ENCODE assay signal across 8 cellular contexts in genomic region chr17:2056221-2057129, GRCh38. TPM values are rescaled to one million over a fixed set of nuclear protein-coding genes. Genes with fewer than 3 reads are reported as not detected.
DNase-seq lines count a peak whose midpoint lies in the region; ATAC-seq and TF ChIP-seq lines count a peak whose summit lies in the region.

No MANE protein-coding gene starts in this region.

- H3K4me3 Mint-ChIP-seq in dendritic cell treated with granulocyte-macrophage colony-stimulating factor and Interleukin-4, amounts not matched to agents 40 ng/mL and 50 ng/mL, for 4 days: peak overlapping the region; percentile 64
- H3K4me3 Mint-ChIP-seq in naive thymus-derived CD8-positive, alpha-beta T cell: peak overlapping the region; percentile 59 to 84 (median 74)

- H3K36me3 Mint-ChIP-seq in dendritic cell treated with granulocyte-macrophage colony-stimulating factor and Interleukin-4, amounts not matched to agents 40 ng/mL and 50 ng/mL, for 4 days (ENCODE audit: low read depth): peaks cover 15% of the 10 kb centered on the region
- peaks cover 0 to 21% (median 14%) of the 10 kb centered on the region in 3 donors for H3K36me3 Mint-ChIP-seq in naive thymus-derived CD8-positive, alpha-beta T cell

- no peaks in the 10 kb centered on the region for H3K9me3 Mint-ChIP-seq in dendritic cell treated with granulocyte-macrophage colony-stimulating factor and Interleukin-4, amounts not matched to agents 40 ng/mL and 50 ng/mL, for 4 days
- no peaks in the 10 kb centered on the region for H3K9me3 Mint-ChIP-seq in naive thymus-derived CD8-positive, alpha-beta T cell

- no peak overlapping the region for H3K27ac ChIP-seq in RWPE1

- H3K4me1 Mint-ChIP-seq in dendritic cell treated with granulocyte-macrophage colony-stimulating factor and Interleukin-4, amounts not matched to agents 40 ng/mL and 50 ng/mL, for 4 days (ENCODE audit: low read depth): peaks cover 48% of the 10 kb centered on the region
- H3K4me1 Mint-ChIP-seq in naive thymus-derived CD8-positive, alpha-beta T cell: peaks cover 20 to 42% (median 29%) of the 10 kb centered on the region in 4 donors

- ATAC-seq in naive thymus-derived CD8-positive, alpha-beta T cell: peak; percentile 18 to 28
- no peak for ATAC-seq in HG02970 (IDR thresholded peaks at IDR 0.05; ENCODE audit: low FRiP score, unreplicated experiment)

- CTCF ChIA-PET in RWPE1 (lab: Yijun Ruan, JAX): interaction anchor here (1.1 to 3.4 kb wide), 4 partner anchors 188 to 729 kb away, joined by 3 to 84 read pairs (median 17); no protein-coding TSS in a partner anchor

- DNase-seq in COLO668 (lab: John Stamatoyannopoulos, UW; ENCODE audit: unreplicated experiment) (peak; percentile 61), T follicular helper cell (ENCODE audit: low read depth) (peak; percentile 36), SIG-M5 treated with dmso at 0.1 percent for 504 hours (lab: John Stamatoyannopoulos, UW; ENCODE audit: unreplicated experiment) (no peak), SW480 (ENCODE audit: low spot score) (no peak), RWPE1 (ENCODE audit: low spot score) (no peak)
- peak in 8 of 10 donors; percentile 33 to 73 (median 52) for DNase-seq in naive thymus-derived CD8-positive, alpha-beta T cell

- intact Hi-C loops in dendritic cell treated with granulocyte-macrophage colony-stimulating factor and Interleukin-4, amounts not matched to agents 40 ng/mL and 50 ng/mL, for 4 days (cut with micrococcal nuclease): loop anchor here (5.0 kb wide), 1 partner anchor 101 kb away; no protein-coding TSS in a partner anchor

- TF ChIP-seq CTCF in RWPE1 (conservative IDR thresholded peaks at IDR 0.05; ENCODE audit: low read depth): no peak

- H3K27me3 Mint-ChIP-seq in dendritic cell treated with granulocyte-macrophage colony-stimulating factor and Interleukin-4, amounts not matched to agents 40 ng/mL and 50 ng/mL, for 4 days: peaks cover 61% of the 10 kb centered on the region
- H3K27me3 Mint-ChIP-seq in naive thymus-derived CD8-positive, alpha-beta T cell: peaks cover 0 to 31% (median 17%) of the 10 kb centered on the region in 5 donors

- POLR2A ChIA-PET in naive thymus-derived CD8-positive, alpha-beta T cell (lab: Charles Lee): interaction anchor here (0.6 to 2.7 kb wide), 9 partner anchors 10 to 346 kb away, joined by 3 to 16 read pairs (median 4); partner anchors contain the start of genes SMG6 and SRR
- POLR2A ChIA-PET in RWPE1 (lab: Yijun Ruan, JAX; ENCODE audit: low non-redundant PET): no interaction called here

- H3K27ac Mint-ChIP-seq in dendritic cell treated with granulocyte-macrophage colony-stimulating factor and Interleukin-4, amounts not matched to agents 40 ng/mL and 50 ng/mL, for 4 days: no peak overlapping the region
- peak overlapping the region in 5 of 10 donors; percentile 63 to 80 (median 66) for H3K27ac Mint-ChIP-seq in naive thymus-derived CD8-positive, alpha-beta T cell

RNA-seq across cellular contexts. Expression of gene HIC1, which starts 1.6 kb away (rescaled TPM):
- total RNA-seq in naive thymus-derived CD8-positive, alpha-beta T cell: 1 to 10 TPM; 1.5 to 1.6 TPM
- under 1 TPM in 2 of 3 donors, not detected in 1; 0.08 to 0.10 TPM for polyA plus RNA-seq in naive thymus-derived CD8-positive, alpha-beta T cell

RNA-seq across cellular contexts. Expression of gene OVCA2, which starts 14.7 kb away (rescaled TPM):
- total RNA-seq in naive thymus-derived CD8-positive, alpha-beta T cell: 10 to 100 TPM; 30.8 to 32.6 TPM
- polyA plus RNA-seq in naive thymus-derived CD8-positive, alpha-beta T cell: 10 to 100 TPM; 43.9 to 49.1 (median 45.8) TPM

RNA-seq across cellular contexts. Expression of gene DPH1, which starts 26.5 kb away (rescaled TPM):
- total RNA-seq in naive thymus-derived CD8-positive, alpha-beta T cell: 100 to 1,000 TPM; 124 TPM
- polyA plus RNA-seq in naive thymus-derived CD8-positive, alpha-beta T cell: 10 to 100 TPM; 26.6 to 47.0 (median 35.5) TPM

RNA-seq across cellular contexts. Expression of gene RTN4RL1, which starts 31.3 kb away (rescaled TPM):
- total RNA-seq in naive thymus-derived CD8-positive, alpha-beta T cell: under 1 TPM; 0.41 to 0.57 TPM
- under 1 TPM; 0.25 to 0.44 (median 0.35) TPM for polyA plus RNA-seq in naive thymus-derived CD8-positive, alpha-beta T cell

Comparison
In these comparisons a context has a peak if more than half of its experiments do, and no peak if none do; other contexts are left out.
1. DNase-seq: peak in COLO668 (single experiment), T follicular helper cell (single experiment) and naive thymus-derived CD8-positive, alpha-beta T cell (8 of 10); none in SIG-M5 treated with dmso at 0.1 percent for 504 hours (single experiment), SW480 (single experiment) and RWPE1 (single experiment).